ENCODE assay signal across 1 cellular context in genomic region chr6:136113736-136114173, GRCh38.
TF ChIP-seq lines count a peak whose summit lies in the region.

No MANE protein-coding gene starts in this region.

TF ChIP-seq in H1, 55 proteins besides CTCF, POLR2A, EP300 and RAD21 (continued from another document):
- no peak for TF ChIP-seq E2F6 (IDR thresholded peaks at IDR 0.05)
